ENCODE assay signal across 13 cellular contexts in the genomic region with DNA sequence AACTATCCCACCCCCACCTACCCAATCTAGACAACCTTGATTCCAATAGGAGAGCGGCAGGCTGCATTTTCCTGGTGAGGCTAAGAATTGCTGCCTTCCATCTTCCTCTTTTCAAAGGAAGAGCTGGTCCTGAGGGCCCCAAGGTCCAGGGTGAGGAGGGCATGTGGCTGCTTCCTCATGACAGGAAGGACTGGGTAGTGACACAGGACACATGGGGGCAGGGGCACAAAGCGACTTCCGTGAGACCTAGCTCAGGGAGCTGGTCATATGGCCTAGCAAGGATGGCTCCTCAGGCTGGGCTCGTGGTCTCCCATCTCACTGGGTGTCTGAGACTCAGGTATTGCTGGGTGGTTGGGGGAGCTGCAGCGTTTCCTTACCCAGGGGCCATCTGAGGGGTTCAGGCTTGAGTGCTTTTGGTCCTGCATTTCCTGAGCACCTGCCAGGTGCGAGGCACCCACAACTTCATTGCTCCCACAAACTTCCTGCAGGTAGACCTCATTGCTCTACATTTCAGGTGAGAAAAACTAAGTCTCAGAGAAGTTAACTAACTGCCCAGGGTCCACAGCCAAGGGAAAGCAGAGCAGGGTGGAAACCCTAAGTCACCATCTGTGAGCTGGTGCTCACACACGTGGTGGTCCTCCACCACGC.
DNase-seq lines count a peak whose midpoint lies in the region; ATAC-seq and TF ChIP-seq lines count a peak whose summit lies in the region.
"Had no signal": no experiment of that assay in that cellular context is flagged by ENCODE, and none has a peak within 500 bp of the region (broad histone marks: within the 10 kb centered on the region; RNA-seq: fewer than 3 reads in every experiment).

No MANE protein-coding gene starts in this region.

- 83% methylated on average over 4 of the region's 8 CpGs for WGBS in SK-N-SH (ENCODE audit: low lambda C conversion rate)

- H3K4me1 Mint-ChIP-seq in activated naive CD8-positive, alpha-beta T cell (ENCODE audit: low read depth) = peaks cover 50% of the 10 kb centered on the region
- peaks cover 52% of the 10 kb centered on the region for H3K4me1 Mint-ChIP-seq in activated naive CD8-positive, alpha-beta T cell treated with anti-CD3 and anti-CD28 coated beads, Interleukin-2, amount 50 U/mL, for 24 hours
- peaks cover 41% of the 10 kb centered on the region for H3K4me1 Mint-ChIP-seq in central memory CD8-positive, alpha-beta T cell
- no peaks in the 10 kb centered on the region for H3K4me1 Mint-ChIP-seq in Caco-2 (ENCODE audit: low read depth, unreplicated experiment)

- H3K27ac ChIP-seq in MM.1S (ENCODE audit: low read length) (peak overlapping the region; percentile 83), SK-N-SH (ENCODE audit: low read depth in 2 of 2, low read length in 1 of 2) (no peak overlapping the region)
- H3K27ac ChIP-seq: gastroesophageal sphincter, tibial artery had no signal

- H3K4me2 ChIP-seq in MM.1S (ENCODE audit: low read depth, low read length) (peak overlapping the region; percentile 44; the same call in 1 of the 2 replicates), SK-N-SH (no peak overlapping the region)

- H3K4me1 ChIP-seq in MM.1S (ENCODE audit: low read length) (peaks cover 39% of the 10 kb centered on the region), SK-N-SH (ENCODE audit: control insufficient read depth in 1 of 2, insufficient read depth in 2 of 2, low read depth in 1 of 2, low read length in 1 of 2) (peaks cover 5 to 26% of the 10 kb centered on the region in 2 experiments; a peak in 1 of 4 replicates), Caco-2 (no peaks in the 10 kb centered on the region)

- CTCF ChIA-PET in SK-N-SH (lab: Yijun Ruan, JAX) (interaction anchor here (1.1 kb wide), 1 partner anchor 38 kb away, joined by 3 read pairs; no protein-coding TSS in a partner anchor), Caco-2 (lab: Charles Lee) (no interaction called here)

- TF ChIP-seq RAD21 in SK-N-SH (IDR thresholded peaks at IDR 0.05; ENCODE audit: low read length) = no peak

- no peaks in the 10 kb centered on the region for H3K27me3 Mint-ChIP-seq in activated naive CD8-positive, alpha-beta T cell
- peaks cover 33% of the 10 kb centered on the region for H3K27me3 Mint-ChIP-seq in activated naive CD8-positive, alpha-beta T cell treated with anti-CD3 and anti-CD28 coated beads, Interleukin-2, amount 50 U/mL, for 24 hours
- no peaks in the 10 kb centered on the region for H3K27me3 Mint-ChIP-seq in central memory CD8-positive, alpha-beta T cell
- no peaks in the 10 kb centered on the region for H3K27me3 Mint-ChIP-seq in Caco-2 (ENCODE audit: insufficient read depth, unreplicated experiment)

- no peak for DNase-seq in activated naive CD8-positive, alpha-beta T cell treated with anti-CD3 and anti-CD28 coated beads, Interleukin-2, amount 50 U/mL, for 24 hours
- DNase-seq in MM.1S (peak; percentile 87), posterior vena cava (ENCODE audit: low spot score) (peak; percentile 82), SK-N-SH (no peak), Caco-2 (no peak)
- no peak for DNase-seq in central memory CD8-positive, alpha-beta T cell (ENCODE audit: low spot score in 2 of 2)
- DNase-seq: activated naive CD4-positive, alpha-beta T cell treated with anti-CD3 and anti-CD28 coated beads, Interleukin-2, amount 50 U/mL, for 16 hours; NCI-H1436; NCI-H524 treated with DMSO at 0.1 percent for 48 hours had no signal

- H4K20me1 ChIP-seq in MM.1S (ENCODE audit: insufficient read depth, low read length) (no peaks in the 10 kb centered on the region), SK-N-SH (ENCODE audit: insufficient read depth) (no peaks in the 10 kb centered on the region)

- H3K4me3 Mint-ChIP-seq in activated naive CD8-positive, alpha-beta T cell = peak overlapping the region; percentile 63
- H3K4me3 Mint-ChIP-seq in activated naive CD8-positive, alpha-beta T cell treated with anti-CD3 and anti-CD28 coated beads, Interleukin-2, amount 50 U/mL, for 24 hours = no peak overlapping the region
- H3K4me3 Mint-ChIP-seq in central memory CD8-positive, alpha-beta T cell = peak overlapping the region; percentile 71
- H3K4me3 Mint-ChIP-seq in Caco-2 (ENCODE audit: unreplicated experiment) = no peak overlapping the region

- no peak for TF ChIP-seq EP300 in SK-N-SH (IDR thresholded peaks at IDR 0.05; ENCODE audit: borderline replicate concordance in 1 of 2, low read depth in 1 of 2, low read length in 1 of 2)

- no peak for TF ChIP-seq CTCF in MM.1S (IDR thresholded peaks at IDR 0.05; ENCODE audit: low read length)
- no peak for TF ChIP-seq CTCF in SK-N-SH (IDR thresholded peaks at IDR 0.05)
- TF ChIP-seq CTCF in Caco-2 (IDR thresholded peaks at IDR 0.05; ENCODE audit: insufficient read depth in 1 of 2, low read depth in 1 of 2, low read length in 1 of 2, severe bottlenecking in 1 of 2, unreplicated experiment in 1 of 2) = no peak

- intact Hi-C loops in posterior vena cava (cut with DNase I) (no loop called here), Caco-2 (cut with micrococcal nuclease; ENCODE audit: unreplicated experiment) (no loop called here)

- ATAC-seq in activated naive CD8-positive, alpha-beta T cell treated with anti-CD3 and anti-CD28 coated beads, Interleukin-2, amount 50 U/mL, for 24 hours = no peak
- no peak for ATAC-seq in central memory CD8-positive, alpha-beta T cell (replicated peaks; ENCODE audit: extremely low read depth, poor library complexity, severe bottlenecking)
- ATAC-seq in HG02678 (IDR thresholded peaks at IDR 0.05; ENCODE audit: unreplicated experiment) = no peak
- ATAC-seq: gastroesophageal sphincter had no signal

- no TSS peak for BruUV-seq in Caco-2 (replicated peaks; lab: Mats Ljungman, UMichigan)

- H3K36me3 ChIP-seq in MM.1S (replicated peaks; ENCODE audit: insufficient read depth, low read length) = no peaks in the 10 kb centered on the region
- no peaks in the 10 kb centered on the region for H3K36me3 ChIP-seq in SK-N-SH (replicated peaks in 1 of 2; ENCODE audit: control insufficient read depth in 1 of 2, insufficient read depth in 2 of 2, low read length in 1 of 2)
- no peaks in the 10 kb centered on the region for H3K36me3 ChIP-seq in Caco-2 (ENCODE audit: control insufficient read depth, insufficient read depth, low read length)
- H3K36me3 ChIP-seq: gastroesophageal sphincter, tibial artery had no signal

- peaks cover 2% of the 10 kb centered on the region for H3K36me3 Mint-ChIP-seq in activated naive CD8-positive, alpha-beta T cell
- H3K36me3 Mint-ChIP-seq in activated naive CD8-positive, alpha-beta T cell treated with anti-CD3 and anti-CD28 coated beads, Interleukin-2, amount 50 U/mL, for 24 hours (ENCODE audit: low read depth) = no peaks in the 10 kb centered on the region
- H3K36me3 Mint-ChIP-seq in central memory CD8-positive, alpha-beta T cell (ENCODE audit: insufficient read depth) = peaks cover 5% of the 10 kb centered on the region
- no peaks in the 10 kb centered on the region for H3K36me3 Mint-ChIP-seq in Caco-2 (ENCODE audit: insufficient read depth, unreplicated experiment)

- H3K27ac Mint-ChIP-seq in activated naive CD8-positive, alpha-beta T cell = no peak overlapping the region
- H3K27ac Mint-ChIP-seq in activated naive CD8-positive, alpha-beta T cell treated with anti-CD3 and anti-CD28 coated beads, Interleukin-2, amount 50 U/mL, for 24 hours = no peak overlapping the region
- H3K27ac Mint-ChIP-seq in central memory CD8-positive, alpha-beta T cell (ENCODE audit: low read depth) = no peak overlapping the region
- no peak overlapping the region for H3K27ac Mint-ChIP-seq in Caco-2 (ENCODE audit: unreplicated experiment)

- H3K79me2 ChIP-seq in MM.1S (ENCODE audit: low read length) = no peaks in the 10 kb centered on the region
- no peaks in the 10 kb centered on the region for H3K79me2 ChIP-seq in SK-N-SH (ENCODE audit: insufficient read depth)

- H3F3A ChIP-seq in MM.1S (ENCODE audit: insufficient read depth, low read length) = peaks cover 8% of the 10 kb centered on the region; the same call in 1 of the 2 replicates
- no peaks in the 10 kb centered on the region for H3F3A ChIP-seq in SK-N-SH (replicated peaks; ENCODE audit: insufficient read depth)

- no peaks in the 10 kb centered on the region for H3K27me3 ChIP-seq in MM.1S (replicated peaks; ENCODE audit: insufficient read depth, low read length)
- no peaks in the 10 kb centered on the region for H3K27me3 ChIP-seq in SK-N-SH (ENCODE audit: insufficient read depth)
- no peaks in the 10 kb centered on the region for H3K27me3 ChIP-seq in Caco-2 (replicated peaks; ENCODE audit: control insufficient read depth, insufficient read depth, low read length)
- H3K27me3 ChIP-seq: gastroesophageal sphincter, tibial artery had no signal

- POLR2A ChIA-PET in SK-N-SH (lab: Yijun Ruan, JAX) = interaction anchor here (0.6 kb wide), 1 partner anchor 1977 kb away, joined by 3 read pairs; no protein-coding TSS in a partner anchor
- POLR2A ChIA-PET in Caco-2 (lab: Charles Lee) = no interaction called here

- no peak overlapping the region for H3K4me3 ChIP-seq in MM.1S (ENCODE audit: low read length)
- H3K4me3 ChIP-seq in SK-N-SH (ENCODE audit: low read depth in 2 of 2, low read length in 1 of 2) = no peak overlapping the region
- no peak overlapping the region for H3K4me3 ChIP-seq in Caco-2 (ENCODE audit: low read depth, low read length)
- H3K4me3 ChIP-seq: gastroesophageal sphincter, tibial artery had no signal

- no peaks in the 10 kb centered on the region for H3K9me3 Mint-ChIP-seq in activated naive CD8-positive, alpha-beta T cell (ENCODE audit: low read depth)
- H3K9me3 Mint-ChIP-seq in activated naive CD8-positive, alpha-beta T cell treated with anti-CD3 and anti-CD28 coated beads, Interleukin-2, amount 50 U/mL, for 24 hours = no peaks in the 10 kb centered on the region
- no peaks in the 10 kb centered on the region for H3K9me3 Mint-ChIP-seq in central memory CD8-positive, alpha-beta T cell
- no peaks in the 10 kb centered on the region for H3K9me3 Mint-ChIP-seq in Caco-2 (ENCODE audit: unreplicated experiment)

- H3K9me3 ChIP-seq in MM.1S (replicated peaks; ENCODE audit: insufficient read depth, low read length) = no peaks in the 10 kb centered on the region
- no peaks in the 10 kb centered on the region for H3K9me3 ChIP-seq in SK-N-SH
- no peaks in the 10 kb centered on the region for H3K9me3 ChIP-seq in Caco-2
- H3K9me3 ChIP-seq: gastroesophageal sphincter, tibial artery had no signal

- no peaks in the 10 kb centered on the region for H3K9me2 ChIP-seq in MM.1S (replicated peaks; ENCODE audit: insufficient read depth, low read length)
- H3K9me2 ChIP-seq in SK-N-SH = no peaks in the 10 kb centered on the region

- peak overlapping the region; percentile 27; the same call in 1 of the 2 replicates for H2AFZ ChIP-seq in MM.1S (ENCODE audit: low read length)
- no peak overlapping the region for H2AFZ ChIP-seq in SK-N-SH (ENCODE audit: low read depth)

- H3K9ac ChIP-seq in MM.1S (ENCODE audit: low read length) (peak overlapping the region; percentile 16; the same call in 1 of the 2 replicates), SK-N-SH (no peak overlapping the region)

TF ChIP-seq in SK-N-SH, 30 proteins besides CTCF, POLR2A, EP300 and RAD21:
- TF ChIP-seq FOXM1 (IDR thresholded peaks at IDR 0.05; ENCODE audit: low read depth) (no peak), EZH2phosphoT487 (IDR thresholded peaks at IDR 0.05; ENCODE audit: borderline replicate concordance, low read depth) (no peak), TCF12 (IDR thresholded peaks at IDR 0.05) (no peak)

Comparison
In these comparisons a context has a peak if more than half of its experiments do, and no peak if none do; other contexts are left out.
1. H3K4me3 Mint-ChIP-seq: peak in activated naive CD8-positive, alpha-beta T cell (single experiment) and central memory CD8-positive, alpha-beta T cell (single experiment); none in activated naive CD8-positive, alpha-beta T cell treated with anti-CD3 and anti-CD28 coated beads, Interleukin-2, amount 50 U/mL, for 24 hours (single experiment) and Caco-2 (single experiment).
2. DNase-seq: peak in MM.1S (single experiment) and posterior vena cava (single experiment); none in activated naive CD8-positive, alpha-beta T cell treated with anti-CD3 and anti-CD28 coated beads, Interleukin-2, amount 50 U/mL, for 24 hours (single experiment), central memory CD8-positive, alpha-beta T cell (0 of 2), SK-N-SH (single experiment) and Caco-2 (0 of 2).